8 cellular contexts compared by ENCODE assay signal in genomic region chr11:64340671-64341335, GRCh38. TPM values are rescaled to one million over a fixed set of nuclear protein-coding genes. Genes with fewer than 3 reads are reported as not detected.
DNase-seq lines count a peak whose midpoint lies in the region; ATAC-seq lines count a peak whose summit lies in the region.

No MANE protein-coding gene starts in this region.

- ATAC-seq in HG03108 (IDR thresholded peaks at IDR 0.05; ENCODE audit: unreplicated experiment) = peak; percentile 35
- ATAC-seq in sciatic nerve = peak; percentile 3

- DNase-seq in ELF-1 (ENCODE audit: low read depth, low spot score) (peak; percentile 88), sciatic nerve (ENCODE audit: low spot score) (peak; percentile 78), NCI-H510A treated with DMSO at 0.1 percent for 48 hours (lab: John Stamatoyannopoulos, UW) (no peak), NCI-H1694 (lab: John Stamatoyannopoulos, UW) (no peak), NCI-H2029 treated with DMSO at 0.1 percent for 48 hours (lab: John Stamatoyannopoulos, UW) (no peak)
- DNase-seq in activated CD4-positive, alpha-beta T cell treated with anti-CD3 and anti-CD28 coated beads for 1 hour = peak; percentile 64
- DNase-seq in effector CD4-positive, alpha-beta T cell = peak; percentile 62

- intact Hi-C loops in sciatic nerve (cut with DNase I) = no loop called here

RNA-seq across cellular contexts. Expression of gene CCDC88B, which starts 0.8 kb away (rescaled TPM):
- total RNA-seq in sciatic nerve = 12.9 TPM

RNA-seq across cellular contexts. Expression of gene RPS6KA4, which starts 18.2 kb away (rescaled TPM):
- total RNA-seq in sciatic nerve = 23.8 TPM

RNA-seq across cellular contexts. Expression of gene PRDX5, which starts 22.9 kb away (rescaled TPM):
- total RNA-seq in sciatic nerve = 143 TPM

RNA-seq across cellular contexts. Expression of gene TRMT112, which starts 23.4 kb away (rescaled TPM):
- total RNA-seq in sciatic nerve = 149 TPM

RNA-seq across cellular contexts. Expression of gene ESRRA, which starts 35.5 kb away (rescaled TPM):
- 17.4 TPM for total RNA-seq in sciatic nerve

Comparison
In these comparisons a context has a peak if more than half of its experiments do, and no peak if none do; other contexts are left out.
1. DNase-seq: peak in ELF-1 (single experiment), activated CD4-positive, alpha-beta T cell treated with anti-CD3 and anti-CD28 coated beads for 1 hour (single experiment), effector CD4-positive, alpha-beta T cell (single experiment) and sciatic nerve (single experiment); none in NCI-H510A treated with DMSO at 0.1 percent for 48 hours (single experiment), NCI-H1694 (single experiment) and NCI-H2029 treated with DMSO at 0.1 percent for 48 hours (single experiment).